In genomic region chr19:52237197-52237596, GRCh38 we compare ENCODE assay signal across 1 cellular context.
A peak's percentile ranks its signal among the peaks of the same experiment; 100 is the strongest.
TF ChIP-seq lines count a peak whose summit lies in the region.

No MANE protein-coding gene starts in this region.

TF ChIP-seq in IMR-90, 13 proteins besides CTCF, POLR2A, EP300 and RAD21:
- TF ChIP-seq USF2 (IDR thresholded peaks at IDR 0.05; ENCODE audit: low read depth, low read length) (peak; percentile 36; the same call in 1 of the 2 replicates), RFX5 (IDR thresholded peaks at IDR 0.05; ENCODE audit: low read depth, low read length) (no peak), MXI1 (IDR thresholded peaks at IDR 0.05; ENCODE audit: borderline replicate concordance, low read depth, low read length) (no peak), RCOR1 (IDR thresholded peaks at IDR 0.05; ENCODE audit: insufficient replicate concordance, low read length) (no peak), NFE2L2 (IDR thresholded peaks at IDR 0.05; ENCODE audit: low read depth, low read length) (no peak), CHD1 (IDR thresholded peaks at IDR 0.05; ENCODE audit: low read depth, low read length) (no peak), SMC3 (IDR thresholded peaks at IDR 0.05; ENCODE audit: low read depth, low read length) (no peak)
- TF ChIP-seq, protein P1, sequence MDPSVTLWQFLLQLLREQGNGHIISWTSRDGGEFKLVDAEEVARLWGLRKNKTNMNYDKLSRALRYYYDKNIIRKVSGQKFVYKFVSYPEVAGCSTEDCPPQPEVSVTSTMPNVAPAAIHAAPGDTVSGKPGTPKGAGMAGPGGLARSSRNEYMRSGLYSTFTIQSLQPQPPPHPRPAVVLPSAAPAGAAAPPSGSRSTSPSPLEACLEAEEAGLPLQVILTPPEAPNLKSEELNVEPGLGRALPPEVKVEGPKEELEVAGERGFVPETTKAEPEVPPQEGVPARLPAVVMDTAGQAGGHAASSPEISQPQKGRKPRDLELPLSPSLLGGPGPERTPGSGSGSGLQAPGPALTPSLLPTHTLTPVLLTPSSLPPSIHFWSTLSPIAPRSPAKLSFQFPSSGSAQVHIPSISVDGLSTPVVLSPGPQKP (IDR thresholded peaks at IDR 0.05; ENCODE audit: borderline replicate concordance, low read depth, low read length), result no peak
